Comparison of ENCODE assay signal across 8 cellular contexts in the genomic region with DNA sequence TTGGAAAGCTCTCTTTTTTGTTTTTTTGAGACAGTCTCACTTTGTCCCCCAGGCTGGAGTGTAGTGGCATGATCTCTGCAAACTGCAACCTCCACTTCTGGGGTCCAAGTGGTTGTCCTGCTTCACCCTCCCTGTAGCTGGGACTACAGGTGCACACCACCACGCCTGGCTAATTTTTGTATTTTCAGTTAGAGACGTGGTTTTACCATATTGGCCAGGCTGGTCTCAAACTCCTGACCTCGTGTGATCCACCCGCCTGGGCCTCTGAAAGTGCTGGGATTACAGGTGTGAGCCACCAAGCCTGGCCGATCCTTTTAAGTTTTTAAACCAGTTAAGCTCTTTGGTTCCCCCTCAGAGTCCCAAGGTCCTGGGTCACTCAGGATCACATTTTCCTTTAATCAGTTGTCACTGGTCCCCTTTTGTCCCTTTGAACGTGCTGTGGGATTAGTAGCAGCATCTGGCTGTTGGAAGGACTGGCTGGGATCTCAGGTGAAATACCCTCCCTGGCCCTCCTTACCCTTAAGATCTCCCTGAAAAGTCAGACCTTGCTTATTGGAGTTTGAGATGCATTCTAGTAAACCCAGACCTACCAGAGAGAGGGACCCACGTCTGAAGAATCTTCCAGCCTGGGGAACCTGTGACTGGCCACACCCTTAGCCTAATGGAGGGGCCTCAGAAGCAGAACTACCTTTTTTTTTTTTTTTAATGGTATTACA. TPM values are rescaled to one million over a fixed set of nuclear protein-coding genes. Genes with fewer than 3 reads are reported as not detected.
DNase-seq lines count a peak whose midpoint lies in the region; ATAC-seq and TF ChIP-seq lines count a peak whose summit lies in the region.

No MANE protein-coding gene starts in this region.

- no peak for TF ChIP-seq POLR2A in tibial nerve (IDR thresholded peaks at IDR 0.05)

- H3K4me3 ChIP-seq in choroid plexus epithelial cell (ENCODE audit: low read depth, low read length) (peak overlapping the region; percentile 80), mesendoderm (ENCODE audit: low read length) (no peak overlapping the region), tibial nerve (peak overlapping the region in 3 of 4 donors; percentile 70 to 76 (median 71))

- no peak overlapping the region for H2AK5ac ChIP-seq in mesendoderm (ENCODE audit: low read length)

- no peaks in the 10 kb centered on the region for H3K9me3 ChIP-seq in tibial nerve

- no peak overlapping the region for H3K18ac ChIP-seq in mesendoderm (ENCODE audit: low read length)

- no CpG with 5 or more reads among the region's 7 CpGs for WGBS in mesendoderm (ENCODE audit: extremely low coverage, insufficient coverage, low lambda C conversion rate)
- WGBS in tibial nerve, 2 donors, result 13 to 14% methylated on average over 7 of the region's 7 CpGs

- no peak overlapping the region for H2BK15ac ChIP-seq in mesendoderm (replicated peaks; ENCODE audit: low read depth)

- H2BK120ac ChIP-seq in mesendoderm (ENCODE audit: low read depth, low read length), result no peak overlapping the region

- H3K4ac ChIP-seq in mesendoderm (ENCODE audit: low read depth, low read length), result no peak overlapping the region

- peaks cover 19% of the 10 kb centered on the region for H3K36me3 ChIP-seq in mesendoderm (ENCODE audit: control insufficient read depth, insufficient read depth, low read length)
- H3K36me3 ChIP-seq in tibial nerve, result peaks cover 17 to 52% (median 36%) of the 10 kb centered on the region in 3 donors

- H3K56ac ChIP-seq in mesendoderm (ENCODE audit: low read length), result peak overlapping the region; percentile 15

- H2BK5ac ChIP-seq in mesendoderm (ENCODE audit: low read length), result no peak overlapping the region

- H3K27ac ChIP-seq in mesendoderm (ENCODE audit: low read depth, low read length) (peak overlapping the region; percentile 1), tibial nerve (peak overlapping the region; percentile 93 to 99 (median 94))

- no peaks in the 10 kb centered on the region for H3K4me1 ChIP-seq in mesendoderm (ENCODE audit: control insufficient read depth, low read depth, low read length)
- peaks cover 0 to 45% (median 25%) of the 10 kb centered on the region in 4 donors for H3K4me1 ChIP-seq in tibial nerve

- H4K5ac ChIP-seq in mesendoderm (ENCODE audit: low read length), result no peak overlapping the region

- H3K23ac ChIP-seq in mesendoderm (ENCODE audit: low read length), result no peak overlapping the region

- DNase-seq in COLO668 (lab: John Stamatoyannopoulos, UW; ENCODE audit: unreplicated experiment) (peak; percentile 55), choroid plexus epithelial cell (ENCODE audit: low read depth) (peak; percentile 94), mesendoderm (peak; percentile 95), tibial nerve (ENCODE audit: low spot score in 2 of 2) (peak in 1 of 2 donors; percentile 57), D341Med (ENCODE audit: low spot score) (no peak)

- TF ChIP-seq EP300 in tibial nerve (IDR thresholded peaks at IDR 0.05), result peak in 1 of 2 donors; percentile 86

- H3K27me3 ChIP-seq in mesendoderm (ENCODE audit: insufficient read depth, low read length, poor library complexity), result no peaks in the 10 kb centered on the region
- no peaks in the 10 kb centered on the region for H3K27me3 ChIP-seq in tibial nerve

- no peak overlapping the region for H3K4me2 ChIP-seq in mesendoderm (ENCODE audit: low read length)

- no peaks in the 10 kb centered on the region for H3K79me1 ChIP-seq in mesendoderm (ENCODE audit: low read length)

- no peak overlapping the region for H4K8ac ChIP-seq in mesendoderm (ENCODE audit: low read depth, low read length)

- peak; percentile 20 for ATAC-seq in GM19351 (IDR thresholded peaks at IDR 0.05; ENCODE audit: unreplicated experiment)
- ATAC-seq in HG03442 (IDR thresholded peaks at IDR 0.05; ENCODE audit: unreplicated experiment), result peak; percentile 26
- ATAC-seq in SK-N-SH treated with all-trans-retinoic acid at 6 μM for 48 hours, result peak; percentile 14

- peak overlapping the region; percentile 36 for H3K9ac ChIP-seq in mesendoderm (ENCODE audit: low read length)

- TF ChIP-seq CTCF in choroid plexus epithelial cell (conservative IDR thresholded peaks at IDR 0.05; ENCODE audit: low read depth, low read length) (no peak), tibial nerve (IDR thresholded peaks at IDR 0.05) (no peak)

- H3K79me2 ChIP-seq in mesendoderm (ENCODE audit: control insufficient read depth, insufficient read depth, low read length), result peaks cover 46% of the 10 kb centered on the region

TF ChIP-seq in SK-N-SH treated with all-trans-retinoic acid at 6 μM for 48 hours, 23 proteins besides CTCF, POLR2A, EP300 and RAD21 (continues in another document):
- peak; percentile 44; the same call in 1 of the 2 replicates for TF ChIP-seq TCF4 (CRISPR knock-in tag; IDR thresholded peaks at IDR 0.05; ENCODE audit: borderline replicate concordance)
- TF ChIP-seq PPARA (CRISPR knock-in tag; IDR thresholded peaks at IDR 0.05; ENCODE audit: borderline replicate concordance), result peak; percentile 82
- peak; percentile 96 for TF ChIP-seq CSRNP3 (CRISPR knock-in tag; IDR thresholded peaks at IDR 0.05)
- peak; percentile 90 for TF ChIP-seq ZC3H10 (CRISPR knock-in tag; IDR thresholded peaks at IDR 0.05)
- TF ChIP-seq, protein P1, sequence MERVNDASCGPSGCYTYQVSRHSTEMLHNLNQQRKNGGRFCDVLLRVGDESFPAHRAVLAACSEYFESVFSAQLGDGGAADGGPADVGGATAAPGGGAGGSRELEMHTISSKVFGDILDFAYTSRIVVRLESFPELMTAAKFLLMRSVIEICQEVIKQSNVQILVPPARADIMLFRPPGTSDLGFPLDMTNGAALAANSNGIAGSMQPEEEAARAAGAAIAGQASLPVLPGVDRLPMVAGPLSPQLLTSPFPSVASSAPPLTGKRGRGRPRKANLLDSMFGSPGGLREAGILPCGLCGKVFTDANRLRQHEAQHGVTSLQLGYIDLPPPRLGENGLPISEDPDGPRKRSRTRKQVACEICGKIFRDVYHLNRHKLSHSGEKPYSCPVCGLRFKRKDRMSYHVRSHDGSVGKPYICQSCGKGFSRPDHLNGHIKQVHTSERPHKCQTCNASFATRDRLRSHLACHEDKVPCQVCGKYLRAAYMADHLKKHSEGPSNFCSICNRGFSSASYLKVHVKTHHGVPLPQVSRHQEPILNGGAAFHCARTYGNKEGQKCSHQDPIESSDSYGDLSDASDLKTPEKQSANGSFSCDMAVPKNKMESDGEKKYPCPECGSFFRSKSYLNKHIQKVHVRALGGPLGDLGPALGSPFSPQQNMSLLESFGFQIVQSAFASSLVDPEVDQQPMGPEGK (CRISPR knock-in tag; IDR thresholded peaks at IDR 0.05; ENCODE audit: borderline replicate concordance), result peak; percentile 89
- TF ChIP-seq OSR1 (CRISPR knock-in tag; IDR thresholded peaks at IDR 0.05), result no peak
- TF ChIP-seq ZFP30 (CRISPR knock-in tag; IDR thresholded peaks at IDR 0.05), result peak; percentile 53
- TF ChIP-seq ISL1 (CRISPR knock-in tag; IDR thresholded peaks at IDR 0.05), result no peak
- peak; percentile 94 for TF ChIP-seq RARB (CRISPR knock-in tag; IDR thresholded peaks at IDR 0.05)
- TF ChIP-seq ZNF565 (CRISPR knock-in tag; conservative IDR thresholded peaks at IDR 0.05; ENCODE audit: low read depth), result 0 out of 2 replicates have a peak, but pooled peaks have one; percentile 23
- peak; percentile 19; the same call in 1 of the 2 replicates for TF ChIP-seq SNAI2 (CRISPR knock-in tag; IDR thresholded peaks at IDR 0.05)
- peak; percentile 32; the same call in 1 of the 2 replicates for TF ChIP-seq CSDC2 (CRISPR knock-in tag; IDR thresholded peaks at IDR 0.05)
- TF ChIP-seq GLIS3 (CRISPR knock-in tag; IDR thresholded peaks at IDR 0.05), result peak; percentile 93
- TF ChIP-seq ARNTL (CRISPR knock-in tag; IDR thresholded peaks at IDR 0.05; ENCODE audit: borderline replicate concordance, low read depth), result peak; percentile 85
- TF ChIP-seq ZFP3 (CRISPR knock-in tag; IDR thresholded peaks at IDR 0.05), result no peak
- no peak; the same call in 1 of the 2 replicates for TF ChIP-seq ZNF70 (CRISPR knock-in tag; IDR thresholded peaks at IDR 0.05)
- no peak; the same call in none of the 2 replicates for TF ChIP-seq ESRRG (CRISPR knock-in tag; IDR thresholded peaks at IDR 0.05)
- no peak for TF ChIP-seq BACH2 (CRISPR knock-in tag; IDR thresholded peaks at IDR 0.05; ENCODE audit: borderline replicate concordance)

RNA-seq across cellular contexts. Expression of gene MALAT1, which starts 8.1 kb away (rescaled TPM):
- 112 TPM for polyA plus RNA-seq in mesendoderm (2013, experiment 1 of 2)
- 116 TPM for polyA plus RNA-seq in mesendoderm (2013, experiment 2 of 2)
- over 10,000 TPM; 20,649 to 23,532 (median 22,230) TPM for total RNA-seq in tibial nerve

RNA-seq across cellular contexts. Expression of gene SCYL1, which starts 18.0 kb away (rescaled TPM):
- polyA plus RNA-seq in mesendoderm (2013, experiment 1 of 2), result 50.0 TPM
- polyA plus RNA-seq in mesendoderm (2013, experiment 2 of 2), result 51.8 TPM
- total RNA-seq in tibial nerve, result 100 to 1,000 TPM; 109 to 128 (median 112) TPM

RNA-seq across cellular contexts. Expression of gene LTBP3, which starts 51.2 kb away (rescaled TPM):
- polyA plus RNA-seq in mesendoderm (2013, experiment 1 of 2), result 4.6 TPM
- 3.8 TPM for polyA plus RNA-seq in mesendoderm (2013, experiment 2 of 2)
- total RNA-seq in tibial nerve, result 100 to 1,000 TPM; 236 to 476 (median 386) TPM
